10 cellular contexts compared by ENCODE assay signal in the genomic region with DNA sequence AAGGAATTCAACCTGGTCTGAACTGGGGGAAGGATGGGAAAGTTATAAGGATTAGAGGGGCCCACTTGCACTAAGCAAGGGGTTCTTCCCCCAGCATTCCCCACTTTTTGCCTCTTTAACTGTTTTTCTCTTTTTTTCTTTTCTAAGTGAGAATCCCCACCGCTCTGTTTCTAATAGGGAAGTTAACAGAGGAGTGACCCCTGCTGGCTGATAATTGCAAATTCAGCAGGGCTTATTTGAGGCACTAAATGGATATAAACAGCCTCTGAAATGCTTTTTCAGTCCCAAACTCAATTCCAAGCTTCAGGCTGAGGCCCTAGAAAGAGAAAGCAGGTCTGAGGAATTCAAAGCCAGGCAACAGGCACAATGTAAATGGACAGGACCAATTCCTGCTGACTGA. TPM values are rescaled to one million over a fixed set of nuclear protein-coding genes. Genes with fewer than 3 reads are reported as not detected.
DNase-seq lines count a peak whose midpoint lies in the region; ATAC-seq, FAIRE-seq and TF ChIP-seq lines count a peak whose summit lies in the region.
"Had no signal": no experiment of that assay in that cellular context is flagged by ENCODE, and none has a peak within 500 bp of the region (broad histone marks: within the 10 kb centered on the region; RNA-seq: fewer than 3 reads in every experiment).

No MANE protein-coding gene starts in this region.

- POLR2A ChIA-PET in activated CD8-positive, alpha-beta T cell treated with anti-CD3 and anti-CD28 coated beads for 36 hours (lab: Charles Lee) = interaction anchor here (1.3 to 2.3 kb wide), 3 partner anchors 10 to 28 kb away, joined by 3 to 6 read pairs (median 4); no protein-coding TSS in a partner anchor

- in situ Hi-C loops in ACHN (cut with HindIII; ENCODE audit: low pct_ligation_motif_present, low pct_unique_long_range_greater_than_20kb, low sequenced_read_pairs) = no loop called here

- H3K4me3 Mint-ChIP-seq in activated CD8-positive, alpha-beta T cell treated with anti-CD3 and anti-CD28 coated beads for 36 hours = no peak overlapping the region
- H3K4me3 Mint-ChIP-seq: stimulated activated effector memory CD8-positive, alpha-beta T cell treated with anti-CD3 and anti-CD28 coated beads, Interleukin-12 subunit alpha, Interleukin-12 subunit beta, amount 100 ng/mL, for 72 hours had no signal

- H3K27ac Mint-ChIP-seq in activated CD8-positive, alpha-beta T cell treated with anti-CD3 and anti-CD28 coated beads for 36 hours = no peak overlapping the region
- H3K27ac Mint-ChIP-seq: stimulated activated effector memory CD8-positive, alpha-beta T cell treated with anti-CD3 and anti-CD28 coated beads, Interleukin-12 subunit alpha, Interleukin-12 subunit beta, amount 100 ng/mL, for 72 hours had no signal

- peaks cover 7% of the 10 kb centered on the region; the same call in 1 of the 2 replicates for H3K9me3 ChIP-seq in DOHH2 (ENCODE audit: control insufficient read depth, insufficient read depth, low read length)
- no peaks in the 10 kb centered on the region for H3K9me3 ChIP-seq in lower lobe of right lung

- no peaks in the 10 kb centered on the region for H3K9me3 Mint-ChIP-seq in activated CD8-positive, alpha-beta T cell treated with anti-CD3 and anti-CD28 coated beads for 36 hours
- H3K9me3 Mint-ChIP-seq: stimulated activated effector memory CD8-positive, alpha-beta T cell treated with anti-CD3 and anti-CD28 coated beads, Interleukin-12 subunit alpha, Interleukin-12 subunit beta, amount 100 ng/mL, for 72 hours had no signal

- TF ChIP-seq CTCF in DOHH2 (IDR thresholded peaks at IDR 0.05; ENCODE audit: low read depth, low read length, poor library complexity, severe bottlenecking) (peak; percentile 73), HFF-Myc (IDR thresholded peaks at IDR 0.05; ENCODE audit: low read depth, low read length, missing control alignments) (peak; percentile 61), lower lobe of right lung (IDR thresholded peaks at IDR 0.05) (peak; percentile 62), D721Med (IDR thresholded peaks at IDR 0.05; ENCODE audit: insufficient read depth, missing control alignments) (no peak)
- peak; percentile 71 for TF ChIP-seq CTCF in activated CD8-positive, alpha-beta T cell treated with anti-CD3 and anti-CD28 coated beads for 36 hours (IDR thresholded peaks at IDR 0.05)

- H3K36me3 ChIP-seq in DOHH2 (ENCODE audit: control insufficient read depth, low read length) = no peaks in the 10 kb centered on the region
- no peaks in the 10 kb centered on the region for H3K36me3 ChIP-seq in lower lobe of right lung

- no peak for DNase-seq in HFF-Myc (ENCODE audit: extremely low read depth, low read depth)
- DNase-seq in activated CD8-positive, alpha-beta T cell treated with anti-CD3 and anti-CD28 coated beads for 36 hours = peak; percentile 64
- DNase-seq in lower lobe of right lung = no peak
- no peak for DNase-seq in D721Med (ENCODE audit: insufficient read length, low spot score)
- no peak for DNase-seq in ACHN
- DNase-seq: activated naive CD4-positive, alpha-beta T cell treated with anti-CD3 and anti-CD28 coated beads, Interleukin-2, amount 50 U/mL, for 16 hours had no signal

- H3K27me3 Mint-ChIP-seq in activated CD8-positive, alpha-beta T cell treated with anti-CD3 and anti-CD28 coated beads for 36 hours = peaks cover 7% of the 10 kb centered on the region

- peaks cover 20% of the 10 kb centered on the region for H3F3A ChIP-seq in DOHH2 (ENCODE audit: control insufficient read depth, insufficient read depth)

- H3K4me1 ChIP-seq in DOHH2 (ENCODE audit: control insufficient read depth, low read length) (peaks cover 32% of the 10 kb centered on the region), lower lobe of right lung (peaks cover 28% of the 10 kb centered on the region)

- H3K4me2 ChIP-seq in DOHH2 (ENCODE audit: low read length) = no peak overlapping the region

- H3K9me2 ChIP-seq in DOHH2 (replicated peaks; ENCODE audit: control insufficient read depth, low read length) = no peaks in the 10 kb centered on the region

- peaks cover 60% of the 10 kb centered on the region for H3K4me1 Mint-ChIP-seq in activated CD8-positive, alpha-beta T cell treated with anti-CD3 and anti-CD28 coated beads for 36 hours (ENCODE audit: low read depth)

- FAIRE-seq in D721Med (lab: Jason Lieb, UNC) = no peak

- H3K27ac ChIP-seq in DOHH2 (ENCODE audit: low read depth, low read length) = no peak overlapping the region
- H3K27ac ChIP-seq in lower lobe of right lung = no peak overlapping the region

- H3K79me2 ChIP-seq in DOHH2 (ENCODE audit: control insufficient read depth, low read length) = no peaks in the 10 kb centered on the region

- intact Hi-C loops in activated CD8-positive, alpha-beta T cell treated with anti-CD3 and anti-CD28 coated beads for 36 hours (cut with micrococcal nuclease) = no loop called here
- intact Hi-C loops in lower lobe of right lung (cut with DNase I) = no loop called here

- H3K4me3 ChIP-seq in DOHH2 (ENCODE audit: low read length) (no peak overlapping the region), HFF-Myc (replicated peaks; ENCODE audit: low read depth, low read length) (no peak overlapping the region), lower lobe of right lung (no peak overlapping the region)

- peaks cover 15% of the 10 kb centered on the region for H3K36me3 Mint-ChIP-seq in activated CD8-positive, alpha-beta T cell treated with anti-CD3 and anti-CD28 coated beads for 36 hours (ENCODE audit: low read depth)
- H3K36me3 Mint-ChIP-seq: stimulated activated effector memory CD8-positive, alpha-beta T cell treated with anti-CD3 and anti-CD28 coated beads, Interleukin-12 subunit alpha, Interleukin-12 subunit beta, amount 100 ng/mL, for 72 hours had no signal

- H4K20me1 ChIP-seq in DOHH2 (ENCODE audit: control insufficient read depth, insufficient read depth, low read depth, low read length) = no peaks in the 10 kb centered on the region

- CTCF ChIA-PET in activated CD8-positive, alpha-beta T cell treated with anti-CD3 and anti-CD28 coated beads for 36 hours (lab: Charles Lee) = interaction anchor here (0.6 to 2.5 kb wide), 8 partner anchors 24 to 98 kb away, joined by 3 to 14 read pairs (median 4); a partner anchor contains a TSS

- no peaks in the 10 kb centered on the region for H3K27me3 ChIP-seq in DOHH2 (ENCODE audit: control insufficient read depth, low read length)
- no peaks in the 10 kb centered on the region for H3K27me3 ChIP-seq in lower lobe of right lung (ENCODE audit: low read depth)

- no peak for ATAC-seq in activated CD8-positive, alpha-beta T cell treated with anti-CD3 and anti-CD28 coated beads for 36 hours
- ATAC-seq in lower lobe of right lung = no peak
- no peak for ATAC-seq in GM21529 (IDR thresholded peaks at IDR 0.05; ENCODE audit: unreplicated experiment)
- ATAC-seq in HG02870 (IDR thresholded peaks at IDR 0.05; ENCODE audit: unreplicated experiment) = no peak
- ATAC-seq: stimulated activated effector memory CD8-positive, alpha-beta T cell treated with anti-CD3 and anti-CD28 coated beads, Interleukin-12 subunit alpha, Interleukin-12 subunit beta, amount 100 ng/mL, for 72 hours had no signal

RNA-seq across cellular contexts. Expression of a gene that starts 38.2 kb away (rescaled TPM):
- 10 to 100 TPM; 17.7 to 19.8 TPM for total RNA-seq in activated CD8-positive, alpha-beta T cell treated with anti-CD3 and anti-CD28 coated beads for 36 hours
- 28.8 TPM for total RNA-seq in lower lobe of right lung
